1 cellular context compared by ENCODE assay signal in genomic region chrX:106007815-106008214, GRCh38.
TF ChIP-seq lines count a peak whose summit lies in the region.

No MANE protein-coding gene starts in this region.

TF ChIP-seq in HepG2, 621 proteins besides CTCF, POLR2A, EP300 and RAD21 (continued from another document and continues in another):
- TF ChIP-seq HNF1B (CRISPR knock-in tag; IDR thresholded peaks at IDR 0.05) (peak; percentile 95), GATA4 (IDR thresholded peaks at IDR 0.05; ENCODE audit: borderline replicate concordance, low read depth) (peak; percentile 94), GATAD2A (CRISPR knock-in tag; IDR thresholded peaks at IDR 0.05) (peak; percentile 85), GFI1 (CRISPR knock-in tag; IDR thresholded peaks at IDR 0.05; ENCODE audit: borderline replicate concordance) (0 out of 2 replicates have a peak, but pooled peaks have one; percentile 19), ZNF652 (CRISPR knock-in tag; IDR thresholded peaks at IDR 0.05; ENCODE audit: borderline replicate concordance, low read depth) (peak; percentile 96), ZNF609 (CRISPR knock-in tag; IDR thresholded peaks at IDR 0.05; ENCODE audit: borderline replicate concordance) (peak; percentile 78; the same call in 1 of the 2 replicates), SOX13 (IDR thresholded peaks at IDR 0.05) (peak; percentile 59; the same call in 1 of the 2 replicates), SOX13 (CRISPR knock-in tag; conservative IDR thresholded peaks at IDR 0.05 in 1 of 2, IDR thresholded peaks at IDR 0.05 in 1 of 2) (peak in 1 of 2 experiments; percentile 87; a peak in 2 of 4 replicates), ZBTB3 (CRISPR knock-in tag; IDR thresholded peaks at IDR 0.05; ENCODE audit: borderline replicate concordance, low read depth) (no peak), SIX1 (CRISPR knock-in tag; IDR thresholded peaks at IDR 0.05; ENCODE audit: borderline replicate concordance) (no peak), MAX (IDR thresholded peaks at IDR 0.05) (peak; percentile 23; the same call in 1 of the 2 replicates), GMEB1 (CRISPR knock-in tag; IDR thresholded peaks at IDR 0.05; ENCODE audit: borderline replicate concordance) (no peak), SUZ12 (IDR thresholded peaks at IDR 0.05; ENCODE audit: low read depth, low read length) (no peak), ZNF713 (CRISPR knock-in tag; IDR thresholded peaks at IDR 0.05) (no peak), TP53 (CRISPR knock-in tag; conservative IDR thresholded peaks at IDR 0.05) (peak; percentile 96), KMT2B (CRISPR knock-in tag; IDR thresholded peaks at IDR 0.05) (no peak), POGZ (CRISPR knock-in tag; IDR thresholded peaks at IDR 0.05) (peak; percentile 64), ZNF615 (CRISPR knock-in tag; IDR thresholded peaks at IDR 0.05; ENCODE audit: borderline replicate concordance) (no peak), BHLHE40 (IDR thresholded peaks at IDR 0.05; ENCODE audit: low read length) (no peak), HIC2 (CRISPR knock-in tag; IDR thresholded peaks at IDR 0.05; ENCODE audit: low read depth) (no peak), MYPOP (CRISPR knock-in tag; IDR thresholded peaks at IDR 0.05) (no peak), LCORL (IDR thresholded peaks at IDR 0.05) (no peak), LCORL (CRISPR knock-in tag; IDR thresholded peaks at IDR 0.05) (no peak), ZNF558 (CRISPR knock-in tag; IDR thresholded peaks at IDR 0.05; ENCODE audit: borderline replicate concordance) (no peak), IKZF1 (IDR thresholded peaks at IDR 0.05) (no peak), SOX6 (IDR thresholded peaks at IDR 0.05) (no peak), SOX6 (CRISPR knock-in tag; IDR thresholded peaks at IDR 0.05) (peak; percentile 89), TBX2 (CRISPR knock-in tag; IDR thresholded peaks at IDR 0.05; ENCODE audit: borderline replicate concordance) (peak; percentile 75; the same call in 1 of the 2 replicates), ZFAT (CRISPR knock-in tag; conservative IDR thresholded peaks at IDR 0.05) (no peak), ZNF460 (CRISPR knock-in tag; IDR thresholded peaks at IDR 0.05; ENCODE audit: borderline replicate concordance) (no peak), ZNF234 (CRISPR knock-in tag; conservative IDR thresholded peaks at IDR 0.05) (no peak), HMG20A (CRISPR knock-in tag; IDR thresholded peaks at IDR 0.05; ENCODE audit: borderline replicate concordance) (peak; percentile 66; the same call in 1 of the 2 replicates), SRF (IDR thresholded peaks at IDR 0.05; ENCODE audit: low read depth, low read length) (no peak), NFRKB (IDR thresholded peaks at IDR 0.05) (no peak), ZNF549 (CRISPR knock-in tag; IDR thresholded peaks at IDR 0.05) (no peak), ZNF800 (CRISPR knock-in tag; IDR thresholded peaks at IDR 0.05) (no peak), TRAFD1 (CRISPR knock-in tag; IDR thresholded peaks at IDR 0.05; ENCODE audit: borderline replicate concordance) (no peak), MAFG (CRISPR knock-in tag; IDR thresholded peaks at IDR 0.05) (no peak), ZSCAN9 (CRISPR knock-in tag; IDR thresholded peaks at IDR 0.05; ENCODE audit: borderline replicate concordance) (no peak), RARG (CRISPR knock-in tag; IDR thresholded peaks at IDR 0.05; ENCODE audit: low read depth) (no peak), SETDB1 (CRISPR knock-in tag; IDR thresholded peaks at IDR 0.05; ENCODE audit: borderline replicate concordance) (no peak), ZNF552 (CRISPR knock-in tag; IDR thresholded peaks at IDR 0.05; ENCODE audit: borderline replicate concordance) (no peak; the same call in 1 of the 2 replicates), KMT2A (CRISPR knock-in tag; IDR thresholded peaks at IDR 0.05) (no peak), FOXO1 (CRISPR knock-in tag; IDR thresholded peaks at IDR 0.05) (peak; percentile 89), DPF2 (CRISPR knock-in tag; IDR thresholded peaks at IDR 0.05; ENCODE audit: borderline replicate concordance, low read depth) (peak; percentile 26; the same call in 1 of the 2 replicates), ZNF878 (CRISPR knock-in tag; IDR thresholded peaks at IDR 0.05) (0 out of 2 replicates have a peak, but pooled peaks have one; percentile 22), SMYD3 (CRISPR knock-in tag; IDR thresholded peaks at IDR 0.05) (no peak), ZBTB26 (CRISPR knock-in tag; IDR thresholded peaks at IDR 0.05; ENCODE audit: borderline replicate concordance) (no peak)
